In genomic region chr6:37483917-37484785, GRCh38 we compare ENCODE assay signal across 8 cellular contexts. TPM values are rescaled to one million over a fixed set of nuclear protein-coding genes. Genes with fewer than 3 reads are reported as not detected.
DNase-seq lines count a peak whose midpoint lies in the region; ATAC-seq, FAIRE-seq and TF ChIP-seq lines count a peak whose summit lies in the region.

No MANE protein-coding gene starts in this region.

- no peak overlapping the region for H3K9ac ChIP-seq in endodermal cell (ENCODE audit: extremely low read depth, low read length, poor library complexity, severe bottlenecking)

- H3K4me1 Mint-ChIP-seq in endodermal cell, result peaks cover 41% of the 10 kb centered on the region
- H3K4me1 Mint-ChIP-seq in naive B cell, result peaks cover 11 to 13% (median 12%) of the 10 kb centered on the region in 3 donors

- ATAC-seq in naive B cell (ENCODE audit: low read depth in 2 of 2), result peak; percentile 86 to 95
- ATAC-seq in stimulated activated naive CD8-positive, alpha-beta T cell treated with anti-CD3 and anti-CD28 coated beads, Interleukin-15, Interleukin-2, amounts not matched to agents 100 U/mL and 50 U/mL, for 24 hours, result peak; percentile 74

- peak; percentile 54 for FAIRE-seq in GM19239 (lab: Jason Lieb, UNC)

- H3K9me3 Mint-ChIP-seq in endodermal cell (peaks cover 7% of the 10 kb centered on the region), naive B cell (no peaks in the 10 kb centered on the region)

- TF ChIP-seq CTCF in endodermal cell (conservative IDR thresholded peaks at IDR 0.05), result peak; percentile 90

- H3K36me3 Mint-ChIP-seq in endodermal cell (ENCODE audit: low read depth) (peaks cover 44% of the 10 kb centered on the region), naive B cell (peaks cover 8 to 11% of the 10 kb centered on the region in 2 donors)

- H3K27me3 Mint-ChIP-seq in endodermal cell (ENCODE audit: insufficient read depth) (no peaks in the 10 kb centered on the region), naive B cell (no peaks in the 10 kb centered on the region)

- H3K4me3 Mint-ChIP-seq in endodermal cell (no peak overlapping the region), naive B cell (no peak overlapping the region)

- H3K36me3 ChIP-seq in endodermal cell (ENCODE audit: control insufficient read depth, insufficient read depth, low read length), result peaks cover 40% of the 10 kb centered on the region

- peaks cover 25% of the 10 kb centered on the region for H3K4me1 ChIP-seq in endodermal cell (ENCODE audit: control insufficient read depth, insufficient read depth, low read length)

- DNase-seq in Ammon's horn (ENCODE audit: low spot score) (peak; percentile 70), GM19239 (ENCODE audit: insufficient read length, low spot score) (peak; percentile 75), NCI-H460 (ENCODE audit: extremely low read depth, low read depth) (peak; percentile 15), endodermal cell (peak; percentile 92), naive B cell (peak; percentile 73), NCI-H1048 (lab: John Stamatoyannopoulos, UW) (no peak)
- DNase-seq in activated CD8-positive, alpha-beta memory T cell treated with anti-CD3 and anti-CD28 coated beads for 48 hours (ENCODE audit: low read depth in 2 of 3, low spot score in 2 of 3), result peak in 2 of 3 experiments; percentile 47 to 58
- DNase-seq in stimulated activated naive CD8-positive, alpha-beta T cell treated with anti-CD3 and anti-CD28 coated beads, Interleukin-15, Interleukin-2, amounts not matched to agents 100 U/mL and 50 U/mL, for 24 hours, result peak; percentile 80

- no peak overlapping the region for H3K27ac ChIP-seq in endodermal cell (ENCODE audit: low read depth, low read length)

- H3K4me3 ChIP-seq in endodermal cell (ENCODE audit: low read length), result no peak overlapping the region

- H3K9me3 ChIP-seq in endodermal cell (ENCODE audit: control insufficient read depth, low read length), result no peaks in the 10 kb centered on the region

- H3K27me3 ChIP-seq in endodermal cell (ENCODE audit: control insufficient read depth, insufficient read depth, low read length, poor library complexity, severe bottlenecking), result no peaks in the 10 kb centered on the region

- H3K27ac Mint-ChIP-seq in endodermal cell (no peak overlapping the region), naive B cell (no peak overlapping the region)

- WGBS in endodermal cell (ENCODE audit: insufficient coverage in 1 of 2, insufficient read length in 1 of 2), 2 experiments, result 49 to 93% methylated on average over 5 to 18 of the region's 20 CpGs

RNA-seq across cellular contexts. Expression of gene CCDC167, which starts 15.5 kb away (rescaled TPM):
- total RNA-seq in NCI-H460 (2014; rRNA removed; shearing (Covaris generic)), result 18.1 and 19.7 TPM in 2 replicates
- polyA plus RNA-seq in NCI-H460 (2014; cell fraction: nucleus; rRNA removed), result 33.9 and 53.3 TPM in 2 replicates
- total RNA-seq in endodermal cell, result 10 to 100 TPM; 60.4 to 66.1 TPM
- polyA plus RNA-seq in endodermal cell (2013, experiment 1 of 2), result 65.2 TPM
- polyA plus RNA-seq in endodermal cell (2013, experiment 2 of 2), result 71.0 TPM
- polyA plus RNA-seq in naive B cell (ENCODE audit: low read depth in 6 of 6), result 10 to 100 TPM; 35.2 to 61.3 (median 52.4) TPM

RNA-seq across cellular contexts. Expression of gene CMTR1, which starts 51.1 kb away (rescaled TPM):
- 20.4 and 21.1 TPM in 2 replicates for total RNA-seq in NCI-H460 (2014; rRNA removed; shearing (Covaris generic))
- polyA plus RNA-seq in NCI-H460 (2014; cell fraction: nucleus; rRNA removed), result 38.1 and 60.5 TPM in 2 replicates
- total RNA-seq in endodermal cell, result 10 to 100 TPM; 62.0 to 91.6 TPM
- polyA plus RNA-seq in endodermal cell (2013, experiment 1 of 2), result 42.5 TPM
- 40.7 TPM for polyA plus RNA-seq in endodermal cell (2013, experiment 2 of 2)
- polyA plus RNA-seq in naive B cell (ENCODE audit: low read depth in 6 of 6), result 10 to 100 TPM; 27.2 to 32.1 (median 28.9) TPM
